ENCODE assay signal across 17 cellular contexts in genomic region chr4:176752191-176752749, GRCh38. TPM values are rescaled to one million over a fixed set of nuclear protein-coding genes. Genes with fewer than 3 reads are reported as not detected.
A peak's percentile ranks its signal among the peaks of the same experiment; 100 is the strongest.
DNase-seq lines count a peak whose midpoint lies in the region; FAIRE-seq and TF ChIP-seq lines count a peak whose summit lies in the region.
"Had no signal": no experiment of that assay in that cellular context is flagged by ENCODE, and none has a peak within 500 bp of the region (broad histone marks: within the 10 kb centered on the region; RNA-seq: fewer than 3 reads in every experiment).

No MANE protein-coding gene starts in this region.

- H2BK120ac ChIP-seq in neuronal stem cell (ENCODE audit: low read depth, low read length) = no peak overlapping the region

- CTCF ChIA-PET in MCF 10A (lab: Yijun Ruan, JAX) = interaction anchor here (0.6 to 1.3 kb wide), 5 partner anchors 19 to 295 kb away, joined by 3 to 4 read pairs (median 4); no protein-coding TSS in a partner anchor

- H2BK12ac ChIP-seq in neuronal stem cell (ENCODE audit: low read length) = no peak overlapping the region

- no peak overlapping the region for H4K91ac ChIP-seq in neuronal stem cell (ENCODE audit: low read depth, low read length, poor library complexity)

- H3K27ac ChIP-seq in breast epithelium (no peak overlapping the region), astrocyte (ENCODE audit: low read depth, low read length) (peak overlapping the region; percentile 35), neuronal stem cell (replicated peaks; ENCODE audit: low read length) (no peak overlapping the region)
- H3K27ac ChIP-seq: BLaER1 treated with 17β-estradiol and CSF1 and Interleukin-3, amounts not matched to agents 10 nM and 100 nM had no signal

- TF ChIP-seq POLR2A in breast epithelium (IDR thresholded peaks at IDR 0.05) = no peak

- H2BK15ac ChIP-seq in neuronal stem cell (ENCODE audit: low read length) = no peak overlapping the region

- FAIRE-seq in astrocyte (lab: Jason Lieb, UNC) = no peak

- BruUV-seq in MCF 10A (replicated peaks; lab: Mats Ljungman, UMichigan) = no TSS peak

- no peaks in the 10 kb centered on the region for H3K9me3 Mint-ChIP-seq in MCF 10A (ENCODE audit: unreplicated experiment)
- H3K9me3 Mint-ChIP-seq in astrocyte (ENCODE audit: unreplicated experiment) = no peaks in the 10 kb centered on the region
- H3K9me3 Mint-ChIP-seq in activated CD4-positive, alpha-beta T cell treated with anti-CD3 and anti-CD28 coated beads, Interleukin-2, amount 10 ng/mL, durations not matched to agents 24 days and 14 days = no peaks in the 10 kb centered on the region

- no peaks in the 10 kb centered on the region for H3K27me3 Mint-ChIP-seq in MCF 10A (ENCODE audit: insufficient read depth, unreplicated experiment)
- no peaks in the 10 kb centered on the region for H3K27me3 Mint-ChIP-seq in astrocyte (ENCODE audit: low read depth, unreplicated experiment)
- H3K27me3 Mint-ChIP-seq in activated CD4-positive, alpha-beta T cell treated with anti-CD3 and anti-CD28 coated beads, Interleukin-2, amount 10 ng/mL, durations not matched to agents 24 days and 14 days = no peaks in the 10 kb centered on the region

- H2AK5ac ChIP-seq in neuronal stem cell (ENCODE audit: low read depth, low read length) = no peak overlapping the region

- H4K20me1 ChIP-seq in astrocyte (ENCODE audit: insufficient read depth, low read length) = peaks cover 40% of the 10 kb centered on the region
- H4K20me1 ChIP-seq: BLaER1 treated with 17β-estradiol and CSF1 and Interleukin-3, amounts not matched to agents 10 nM and 100 nM had no signal

- peak overlapping the region; percentile 33 for H3K27ac Mint-ChIP-seq in MCF 10A (ENCODE audit: low read depth, unreplicated experiment)
- H3K27ac Mint-ChIP-seq in astrocyte (ENCODE audit: unreplicated experiment) = peak overlapping the region; percentile 8
- no peak overlapping the region for H3K27ac Mint-ChIP-seq in activated CD4-positive, alpha-beta T cell treated with anti-CD3 and anti-CD28 coated beads, Interleukin-2, amount 10 ng/mL, durations not matched to agents 24 days and 14 days

- H3K9me3 ChIP-seq in breast epithelium (no peaks in the 10 kb centered on the region), astrocyte (ENCODE audit: insufficient read depth, low read depth, low read length) (no peaks in the 10 kb centered on the region), neuronal stem cell (replicated peaks in 1 of 2; ENCODE audit: control insufficient read depth in 2 of 2, insufficient read depth in 1 of 2, low read depth in 1 of 2, low read length in 2 of 2) (no peaks in the 10 kb centered on the region)
- H3K9me3 ChIP-seq: BLaER1 treated with 17β-estradiol and CSF1 and Interleukin-3, amounts not matched to agents 10 nM and 100 nM had no signal

- peaks cover 23% of the 10 kb centered on the region for H3K4me1 Mint-ChIP-seq in MCF 10A (ENCODE audit: insufficient read depth, unreplicated experiment)
- peaks cover 21% of the 10 kb centered on the region for H3K4me1 Mint-ChIP-seq in astrocyte (ENCODE audit: low read depth, unreplicated experiment)
- no peaks in the 10 kb centered on the region for H3K4me1 Mint-ChIP-seq in activated CD4-positive, alpha-beta T cell treated with anti-CD3 and anti-CD28 coated beads, Interleukin-2, amount 10 ng/mL, durations not matched to agents 24 days and 14 days

- no peak overlapping the region for H2BK5ac ChIP-seq in neuronal stem cell (ENCODE audit: low read length)

- no peak overlapping the region for H3K14ac ChIP-seq in neuronal stem cell (ENCODE audit: low read length)

- H3K4me1 ChIP-seq in breast epithelium (no peaks in the 10 kb centered on the region), astrocyte (ENCODE audit: insufficient read depth, low read length) (peaks cover 16% of the 10 kb centered on the region), neuronal stem cell (ENCODE audit: control insufficient read depth in 2 of 2, insufficient read depth in 1 of 2, low read depth in 1 of 2, low read length in 2 of 2) (peaks cover 0 to 5% of the 10 kb centered on the region in 2 donors)
- H3K4me1 ChIP-seq: BLaER1 treated with 17β-estradiol and CSF1 and Interleukin-3, amounts not matched to agents 10 nM and 100 nM had no signal

- H3K9ac ChIP-seq in astrocyte (ENCODE audit: low read length) (no peak overlapping the region), neuronal stem cell (ENCODE audit: low read depth, low read length, poor library complexity) (no peak overlapping the region)
- H3K9ac ChIP-seq: BLaER1 treated with 17β-estradiol and CSF1 and Interleukin-3, amounts not matched to agents 10 nM and 100 nM had no signal

- no peaks in the 10 kb centered on the region for H3K36me3 Mint-ChIP-seq in MCF 10A (ENCODE audit: insufficient read depth, unreplicated experiment)
- H3K36me3 Mint-ChIP-seq in astrocyte (ENCODE audit: low read depth, unreplicated experiment) = no peaks in the 10 kb centered on the region
- no peaks in the 10 kb centered on the region for H3K36me3 Mint-ChIP-seq in activated CD4-positive, alpha-beta T cell treated with anti-CD3 and anti-CD28 coated beads, Interleukin-2, amount 10 ng/mL, durations not matched to agents 24 days and 14 days (ENCODE audit: low read depth)

- POLR2A ChIA-PET in MCF 10A (lab: Yijun Ruan, JAX) = interaction anchor here (0.7 to 1.1 kb wide), 3 partner anchors 18 to 30 kb away, joined by 3 read pairs; no protein-coding TSS in a partner anchor

- WGBS in neuronal stem cell (ENCODE audit: extremely low coverage in 2 of 2, insufficient read length in 2 of 2, insufficient replicate concordance in 1 of 2), 2 donors = no CpG with 5 or more reads among the region's 6 CpGs

- intact Hi-C loops in MCF 10A (cut with micrococcal nuclease) (no loop called here), breast epithelium (cut with DNase I; ENCODE audit: low total_unique reads) (no loop called here)
- intact Hi-C loops in activated CD4-positive, alpha-beta T cell treated with anti-CD3 and anti-CD28 coated beads, Interleukin-2, amount 10 ng/mL, durations not matched to agents 24 days and 14 days (cut with micrococcal nuclease) = no loop called here

- no peak for TF ChIP-seq CTCF in MCF 10A (IDR thresholded peaks at IDR 0.05; ENCODE audit: unreplicated experiment)
- TF ChIP-seq CTCF in breast epithelium (IDR thresholded peaks at IDR 0.05) = no peak
- TF ChIP-seq CTCF in astrocyte (IDR thresholded peaks at IDR 0.05; ENCODE audit: insufficient read depth, low read depth, low read length) = no peak

- H3K23ac ChIP-seq in neuronal stem cell (ENCODE audit: low read depth, low read length, poor library complexity) = no peak overlapping the region

- H3K4me3 ChIP-seq in breast epithelium (no peak overlapping the region), astrocyte (ENCODE audit: insufficient read depth, low read depth, low read length) (no peak overlapping the region), neuronal stem cell (ENCODE audit: low read length in 2 of 2) (no peak overlapping the region)
- H3K4me3 ChIP-seq: BLaER1 treated with 17β-estradiol and CSF1 and Interleukin-3, amounts not matched to agents 10 nM and 100 nM had no signal

- H3K79me1 ChIP-seq in neuronal stem cell (ENCODE audit: low read depth, low read length) = no peaks in the 10 kb centered on the region

- H3K4me2 ChIP-seq in astrocyte (ENCODE audit: low read length) (peak overlapping the region; percentile 51), neuronal stem cell (ENCODE audit: insufficient read depth, low read length, poor library complexity, severe bottlenecking) (no peak overlapping the region)
- H3K4me2 ChIP-seq: BLaER1 treated with 17β-estradiol and CSF1 and Interleukin-3, amounts not matched to agents 10 nM and 100 nM had no signal

- H4K8ac ChIP-seq in neuronal stem cell (ENCODE audit: low read depth, low read length) = no peak overlapping the region

- DNase-seq in MCF 10A (ENCODE audit: unreplicated experiment) (no peak), breast epithelium (ENCODE audit: low spot score in 2 of 2) (no peak), astrocyte (ENCODE audit: low read depth) (no peak), neuronal stem cell (ENCODE audit: low spot score) (no peak), RKO (ENCODE audit: low spot score) (no peak), NCI-H2196 treated with DMSO at 0.1 percent for 48 hours (lab: John Stamatoyannopoulos, UW; ENCODE audit: unreplicated experiment) (no peak)
- no peak for DNase-seq in activated CD4-positive, alpha-beta T cell treated with anti-CD3 and anti-CD28 coated beads for 4 hours
- no peak for DNase-seq in activated CD4-positive, alpha-beta T cell treated with anti-CD3 and anti-CD28 coated beads, Interleukin-2, amount 10 ng/mL, durations not matched to agents 24 days and 14 days
- DNase-seq: 8988T, DMS 273 treated with DMSO at 0.1 percent for 48 hours, Karpas-422, NCI-H1417 treated with DMSO at 0.1 percent for 48 hours, NCI-H2081, NCI-H2227 treated with DMSO at 0.1 percent for 48 hours, NCI-H526 treated with DMSO at 0.1 percent for 48 hours, PC-3 had no signal

- H3K4me3 Mint-ChIP-seq in MCF 10A (ENCODE audit: unreplicated experiment) = no peak overlapping the region
- H3K4me3 Mint-ChIP-seq in astrocyte (ENCODE audit: unreplicated experiment) = no peak overlapping the region
- no peak overlapping the region for H3K4me3 Mint-ChIP-seq in activated CD4-positive, alpha-beta T cell treated with anti-CD3 and anti-CD28 coated beads, Interleukin-2, amount 10 ng/mL, durations not matched to agents 24 days and 14 days

- no peak overlapping the region for H3K4ac ChIP-seq in neuronal stem cell (ENCODE audit: low read length)

- H3K79me2 ChIP-seq in astrocyte (ENCODE audit: insufficient read depth, low read length) = peaks cover 98% of the 10 kb centered on the region

- no peaks in the 10 kb centered on the region for H3K36me3 ChIP-seq in breast epithelium
- H3K36me3 ChIP-seq in astrocyte (ENCODE audit: insufficient read depth, low read length) = no peaks in the 10 kb centered on the region
- H3K36me3 ChIP-seq in neuronal stem cell (replicated peaks in 1 of 2; ENCODE audit: control insufficient read depth in 2 of 2, insufficient read depth in 2 of 2, low read length in 2 of 2) = no peaks in the 10 kb centered on the region
- H3K36me3 ChIP-seq: BLaER1 treated with 17β-estradiol and CSF1 and Interleukin-3, amounts not matched to agents 10 nM and 100 nM had no signal

- no peak overlapping the region for H3K18ac ChIP-seq in neuronal stem cell (ENCODE audit: low read length)

- H3K27me3 ChIP-seq in breast epithelium (no peaks in the 10 kb centered on the region), astrocyte (ENCODE audit: insufficient read depth, low read length) (no peaks in the 10 kb centered on the region), neuronal stem cell (ENCODE audit: control insufficient read depth in 3 of 3, insufficient read depth in 3 of 3, low read depth in 1 of 3, low read length in 3 of 3) (no peaks in the 10 kb centered on the region)
- H3K27me3 ChIP-seq: BLaER1 treated with 17β-estradiol and CSF1 and Interleukin-3, amounts not matched to agents 10 nM and 100 nM had no signal

- H2AFZ ChIP-seq in astrocyte (ENCODE audit: low read depth, low read length) (no peak overlapping the region), neuronal stem cell (ENCODE audit: low read length) (peak overlapping the region; percentile 48)

RNA-seq across cellular contexts. Expression of gene VEGFC, which starts 40.5 kb away (rescaled TPM):
- total RNA-seq in MCF 10A (2022) = 11.1 and 14.2 TPM in 2 replicates
- 10 to 100 TPM in 2 of 3 donors, 1 to 10 TPM in 1; 6.9 to 17.0 (median 11.2) TPM for total RNA-seq in breast epithelium
- 20.3 and 24.2 TPM in 2 replicates for total RNA-seq in astrocyte
- polyA plus RNA-seq in neuronal stem cell (2013, experiment 1 of 2) = 2.3 TPM
- polyA plus RNA-seq in neuronal stem cell (2013, experiment 2 of 2) = 2.3 TPM
- total RNA-seq in activated CD4-positive, alpha-beta T cell treated with anti-CD3 and anti-CD28 coated beads, Interleukin-2, amount 10 ng/mL, durations not matched to agents 24 days and 14 days = not detected in 2 replicates
